ENCODE assay signal across 9 cellular contexts in genomic region chr15:73700041-73700842, GRCh38. TPM values are rescaled to one million over a fixed set of nuclear protein-coding genes. Genes with fewer than 3 reads are reported as not detected.
DNase-seq lines count a peak whose midpoint lies in the region; ATAC-seq and TF ChIP-seq lines count a peak whose summit lies in the region.
"Had no signal": no experiment of that assay in that cellular context is flagged by ENCODE, and none has a peak within 500 bp of the region (broad histone marks: within the 10 kb centered on the region; RNA-seq: fewer than 3 reads in every experiment).

No MANE protein-coding gene starts in this region.

- TF ChIP-seq CTCF in esophagus muscularis mucosa (IDR thresholded peaks at IDR 0.05) (peak; percentile 93 to 95 (median 94)), natural killer cell (IDR thresholded peaks at IDR 0.05) (peak; percentile 84)

- H3K27ac Mint-ChIP-seq in natural killer cell: no peak overlapping the region
- no peak overlapping the region for H3K27ac Mint-ChIP-seq in stimulated activated memory B cell treated with anti-CD40 and anti-IgM and Interleukin-4, amounts not matched to agents 10 μg/mL and 1 μg/mL and 100 μg/mL, for 72 hours

- H3K4me3 ChIP-seq in esophagus muscularis mucosa: no peak overlapping the region

- in situ Hi-C loops in Caki2 (cut with HindIII; ENCODE audit: low pct_unique_long_range_greater_than_20kb, low sequenced_read_pairs): no loop called here

- H3K4me1 Mint-ChIP-seq in natural killer cell: peaks cover 11 to 29% of the 10 kb centered on the region in 2 donors
- peaks cover 19% of the 10 kb centered on the region for H3K4me1 Mint-ChIP-seq in stimulated activated memory B cell treated with anti-CD40 and anti-IgM and Interleukin-4, amounts not matched to agents 10 μg/mL and 1 μg/mL and 100 μg/mL, for 72 hours

- H3K36me3 ChIP-seq in esophagus muscularis mucosa: peaks cover 4 to 33% (median 23%) of the 10 kb centered on the region in 4 donors

- ATAC-seq in natural killer cell (peak; percentile 50 to 65 (median 54)), HG02981 (IDR thresholded peaks at IDR 0.05; ENCODE audit: unreplicated experiment) (no peak)
- ATAC-seq in stimulated activated memory B cell treated with anti-CD40 and anti-IgM and Interleukin-4, amounts not matched to agents 10 μg/mL and 1 μg/mL and 100 μg/mL, for 72 hours: peak; percentile 67

- H3K4me3 Mint-ChIP-seq in natural killer cell: no peak overlapping the region
- no peak overlapping the region for H3K4me3 Mint-ChIP-seq in stimulated activated memory B cell treated with anti-CD40 and anti-IgM and Interleukin-4, amounts not matched to agents 10 μg/mL and 1 μg/mL and 100 μg/mL, for 72 hours

- no peaks in the 10 kb centered on the region for H3K27me3 ChIP-seq in esophagus muscularis mucosa

- no peak overlapping the region for H3K27ac ChIP-seq in esophagus muscularis mucosa (replicated peaks in 1 of 4)

- H3K27me3 Mint-ChIP-seq in natural killer cell (ENCODE audit: low read depth in 2 of 2): peaks cover 37 to 44% of the 10 kb centered on the region in 2 donors
- peaks cover 74% of the 10 kb centered on the region for H3K27me3 Mint-ChIP-seq in stimulated activated memory B cell treated with anti-CD40 and anti-IgM and Interleukin-4, amounts not matched to agents 10 μg/mL and 1 μg/mL and 100 μg/mL, for 72 hours

- no peaks in the 10 kb centered on the region for H3K36me3 Mint-ChIP-seq in natural killer cell
- no peaks in the 10 kb centered on the region for H3K36me3 Mint-ChIP-seq in stimulated activated memory B cell treated with anti-CD40 and anti-IgM and Interleukin-4, amounts not matched to agents 10 μg/mL and 1 μg/mL and 100 μg/mL, for 72 hours

- H3K9me3 Mint-ChIP-seq in natural killer cell: no peaks in the 10 kb centered on the region
- no peaks in the 10 kb centered on the region for H3K9me3 Mint-ChIP-seq in stimulated activated memory B cell treated with anti-CD40 and anti-IgM and Interleukin-4, amounts not matched to agents 10 μg/mL and 1 μg/mL and 100 μg/mL, for 72 hours

- DNase-seq in Caki2 (ENCODE audit: low read depth): peak; percentile 54
- peak; percentile 83 for DNase-seq in HuH-7.5 (ENCODE audit: low spot score)
- DNase-seq in OCI-M1 (lab: John Stamatoyannopoulos, UW): peak; percentile 84
- peak; percentile 68 for DNase-seq in activated T-cell treated with anti-CD3 and anti-CD28 coated beads for 24 hours (ENCODE audit: low read depth)
- no peak for DNase-seq in esophagus muscularis mucosa (ENCODE audit: extremely low spot score)
- peak; percentile 63 for DNase-seq in natural killer cell

- intact Hi-C loops in esophagus muscularis mucosa (cut with DNase I): loop anchor here (1.0 to 10.0 kb wide), 3 partner anchors 23 to 415 kb away; no protein-coding TSS in a partner anchor
- intact Hi-C loops in natural killer cell (cut with micrococcal nuclease): loop anchor here (1.0 kb wide), 4 partner anchors 23 to 459 kb away; no protein-coding TSS in a partner anchor

- 26% methylated on average over 13 of the region's 13 CpGs for WGBS in esophagus muscularis mucosa

- no peak for TF ChIP-seq POLR2A in esophagus muscularis mucosa (IDR thresholded peaks at IDR 0.05; ENCODE audit: low read depth)

- no peaks in the 10 kb centered on the region for H3K9me3 ChIP-seq in esophagus muscularis mucosa

- TF ChIP-seq EP300 in esophagus muscularis mucosa (IDR thresholded peaks at IDR 0.05): no peak

- H3K4me1 ChIP-seq in esophagus muscularis mucosa: peaks cover 28 to 41% (median 30%) of the 10 kb centered on the region in 4 donors

RNA-seq across cellular contexts. Expression of gene CD276, which starts 16.1 kb away (rescaled TPM):
- 142 and 198 TPM in 2 replicates for total RNA-seq in Caki2 (2014; rRNA removed; shearing (Covaris generic); ENCODE audit: low replicate concordance)
- 10 to 100 TPM; 31.8 to 58.1 (median 40.1) TPM for total RNA-seq in esophagus muscularis mucosa
- total RNA-seq in natural killer cell: not detected

RNA-seq across cellular contexts. Expression of gene INSYN1, which starts 52.9 kb away (rescaled TPM):
- total RNA-seq in Caki2 (2014; rRNA removed; shearing (Covaris generic); ENCODE audit: low replicate concordance): not detected in 2 replicates
- 10 to 100 TPM; 12.5 to 27.4 (median 23.8) TPM for total RNA-seq in esophagus muscularis mucosa
- total RNA-seq in natural killer cell: not detected
- total RNA-seq: T-helper 1 cell treated with Interleukin-12 subunit alpha and Interleukin-12 subunit beta and Interleukin-4 antibody, amounts not matched to agents 30 ng/mL and 1 ng/mL, for 36 hours had no signal

Comparison
In these comparisons a context has a peak if more than half of its experiments do, and no peak if none do; other contexts are left out.
1. RNA of gene CD276, which starts 16.1 kb away (total RNA-seq): 142 to 198 TPM in Caki2 and 31.8 to 58.1 TPM in esophagus muscularis mucosa; not detected in natural killer cell; every median in the first group is over 10 times any median in the second.
2. RNA of gene INSYN1, which starts 52.9 kb away (total RNA-seq): 12.5 to 27.4 TPM in esophagus muscularis mucosa; not detected in Caki2 and not detected in natural killer cell; every median in the first group is over 10 times any median in the second.